In the genomic region with DNA sequence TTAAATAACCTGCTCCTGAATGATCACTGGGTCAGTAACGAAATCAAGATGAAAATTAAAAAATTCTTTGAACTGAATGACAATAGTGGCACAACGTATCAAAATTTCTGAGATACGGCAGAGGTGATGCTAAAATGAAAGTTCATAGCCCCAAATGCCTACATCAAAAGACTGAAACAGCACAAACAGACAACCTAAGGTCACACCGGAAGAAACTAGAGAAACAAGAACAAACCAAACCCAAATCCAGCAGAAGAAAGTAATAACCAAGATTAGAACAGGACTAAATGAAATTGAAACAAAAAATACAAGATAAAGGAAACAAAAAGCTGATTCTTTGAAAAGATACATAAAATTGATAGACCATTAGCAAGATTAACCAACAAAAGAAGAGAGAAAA, we compare ENCODE assay signal across 9 cellular contexts.
"Had no signal": no experiment of that assay in that cellular context is flagged by ENCODE, and none has a peak within 500 bp of the region (broad histone marks: within the 10 kb centered on the region; RNA-seq: fewer than 3 reads in every experiment).

No MANE protein-coding gene starts in this region.

- H3K27ac ChIP-seq: HL-60, KMS-11 had no signal

- H3K4me2 ChIP-seq: KMS-11 had no signal

- H3K9ac ChIP-seq: KMS-11 had no signal

- H3K27me3 Mint-ChIP-seq: IgD-negative memory B cell had no signal

- ATAC-seq: HepG2, K562 had no signal

- H3K4me3 ChIP-seq: K562 had no signal

- H3K27ac Mint-ChIP-seq: IgD-negative memory B cell had no signal

- DNase-seq: IMR-90, KBM-7, KG1 had no signal

- FAIRE-seq: HepG2, HTR-8/SVneo, K562 had no signal
